Comparison of ENCODE assay signal across 13 cellular contexts in genomic region chr15:39273805-39274411, GRCh38.
DNase-seq lines count a peak whose midpoint lies in the region; ATAC-seq, FAIRE-seq and TF ChIP-seq lines count a peak whose summit lies in the region.
"Had no signal": no experiment of that assay in that cellular context is flagged by ENCODE, and none has a peak within 500 bp of the region (broad histone marks: within the 10 kb centered on the region; RNA-seq: fewer than 3 reads in every experiment).

No MANE protein-coding gene starts in this region.

- H3K27ac ChIP-seq in right cardiac atrium (ENCODE audit: low read length) = no peak overlapping the region
- H3K27ac ChIP-seq in right atrium auricular region = no peak overlapping the region
- no peak overlapping the region for H3K27ac ChIP-seq in Karpas-422 (ENCODE audit: low read length)

- 35% methylated on average over 3 of the region's 3 CpGs for WGBS in right cardiac atrium

- H4K20me1 ChIP-seq in Karpas-422 (ENCODE audit: insufficient read depth, low read depth, low read length) = no peaks in the 10 kb centered on the region

- intact Hi-C loops in right cardiac atrium (cut with DNase I) = no loop called here

- no peaks in the 10 kb centered on the region for H3K9me2 ChIP-seq in Karpas-422 (replicated peaks; ENCODE audit: insufficient read depth, low read length)

- H3K79me2 ChIP-seq in Karpas-422 (ENCODE audit: low read length) = no peaks in the 10 kb centered on the region

- FAIRE-seq in islet of Langerhans (lab: Jason Lieb, UNC) = peak; percentile 99
- FAIRE-seq: endometrium had no signal

- no peaks in the 10 kb centered on the region for H3K9me3 ChIP-seq in right cardiac atrium (ENCODE audit: control insufficient read depth, low read length)
- H3K9me3 ChIP-seq in right atrium auricular region = no peaks in the 10 kb centered on the region
- H3K9me3 ChIP-seq in Karpas-422 (ENCODE audit: low read length) = no peaks in the 10 kb centered on the region

- H3K36me3 ChIP-seq in right atrium auricular region = no peaks in the 10 kb centered on the region
- H3K36me3 ChIP-seq in Karpas-422 (ENCODE audit: insufficient read depth, low read length) = no peaks in the 10 kb centered on the region

- H2AFZ ChIP-seq in Karpas-422 (ENCODE audit: low read length) = no peak overlapping the region

- DNase-seq in right cardiac atrium (no peak), right atrium auricular region (ENCODE audit: low spot score) (no peak), SHP77 (lab: John Stamatoyannopoulos, UW) (peak; percentile 86 to 90), glomerular visceral epithelial cell (ENCODE audit: extremely low spot score) (no peak), Karpas-422 (no peak)
- DNase-seq: activated naive CD8-positive, alpha-beta T cell treated with anti-CD3 and anti-CD28 coated beads, Interleukin-2, amount 10 ng/mL, durations not matched to agents 7 days and 5 days; GOT3; stimulated activated naive CD4-positive, alpha-beta T cell had no signal

- H3K4me1 ChIP-seq in right cardiac atrium (ENCODE audit: control insufficient read depth, insufficient read depth, low read length) (no peaks in the 10 kb centered on the region), right atrium auricular region (no peaks in the 10 kb centered on the region), Karpas-422 (ENCODE audit: low read length) (no peaks in the 10 kb centered on the region)

- peak; percentile 20 to 41 for ATAC-seq in right cardiac atrium
- ATAC-seq in GM18519 (IDR thresholded peaks at IDR 0.05; ENCODE audit: low FRiP score, unreplicated experiment) = no peak
- no peak for ATAC-seq in HG03095 (IDR thresholded peaks at IDR 0.05; ENCODE audit: unreplicated experiment)
- ATAC-seq: natural killer cell treated with Interleukin-12 subunit alpha and Interleukin-12 subunit beta and Interleukin-15 and Interleukin-18, amount 100 ng/mL, for 72 hours had no signal

- H3K27me3 ChIP-seq in right cardiac atrium (ENCODE audit: control insufficient read depth, insufficient read depth) (no peaks in the 10 kb centered on the region), right atrium auricular region (no peaks in the 10 kb centered on the region), Karpas-422 (ENCODE audit: low read length) (no peaks in the 10 kb centered on the region)

- H3K4me3 ChIP-seq in right cardiac atrium (ENCODE audit: low read length) (no peak overlapping the region), right atrium auricular region (no peak overlapping the region), Karpas-422 (ENCODE audit: low read length) (no peak overlapping the region)

- no peak overlapping the region for H3K4me2 ChIP-seq in Karpas-422 (ENCODE audit: low read depth, low read length, poor library complexity, severe bottlenecking)

- H3K9ac ChIP-seq in Karpas-422 (ENCODE audit: low read length) = no peak overlapping the region

- TF ChIP-seq CTCF in right atrium auricular region (IDR thresholded peaks at IDR 0.05) = no peak

Comparison
In these comparisons a context has a peak if more than half of its experiments do, and no peak if none do; other contexts are left out.
1. ATAC-seq: peak in right cardiac atrium (2 of 2); none in GM18519 (single experiment) and HG03095 (single experiment).
2. DNase-seq: peak in SHP77 (2 of 2); none in right cardiac atrium (0 of 3), right atrium auricular region (single experiment), glomerular visceral epithelial cell (single experiment) and Karpas-422 (single experiment).